In genomic region chr10:61096056-61096455, GRCh38 we compare ENCODE assay signal across 16 cellular contexts.
DNase-seq lines count a peak whose midpoint lies in the region; TF ChIP-seq lines count a peak whose summit lies in the region.
"Had no signal": no experiment of that assay in that cellular context is flagged by ENCODE, and none has a peak within 500 bp of the region (broad histone marks: within the 10 kb centered on the region; RNA-seq: fewer than 3 reads in every experiment).

No MANE protein-coding gene starts in this region.

- H3K27ac ChIP-seq in dorsolateral prefrontal cortex (peak overlapping the region in 58 of 59 donors; percentile 17 to 96 (median 82)), layer of hippocampus (ENCODE audit: low read depth, low read length) (peak overlapping the region; percentile 77), substantia nigra (ENCODE audit: low read depth, low read length, poor library complexity, severe bottlenecking) (peak overlapping the region; percentile 79)
- H3K27ac ChIP-seq: 22Rv1, BLaER1 had no signal

- H3K27me3 ChIP-seq in dorsolateral prefrontal cortex (no peaks in the 10 kb centered on the region), layer of hippocampus (ENCODE audit: control insufficient read depth, insufficient read depth, low read length) (no peaks in the 10 kb centered on the region)
- H3K27me3 ChIP-seq: BLaER1 had no signal

- TF ChIP-seq CTCF in dorsolateral prefrontal cortex (IDR thresholded peaks at IDR 0.05 in 54 of 56, conservative IDR thresholded peaks at IDR 0.05 in 2 of 56; ENCODE audit: low read depth in 1 of 56, partially characterized antibody in 56 of 56): peak in 3 of 56 donors; percentile 8 to 29 (median 15)

- peak; percentile 75 for DNase-seq in Ammon's horn (ENCODE audit: low spot score)
- no peak for DNase-seq in dorsolateral prefrontal cortex
- peak in 1 of 49 donors; percentile 7 for DNase-seq in substantia nigra (lab: John Stamatoyannopoulos, UW)
- DNase-seq in activated CD4-positive, alpha-beta T cell treated with anti-CD3 and anti-CD28 coated beads for 48 hours: no peak
- DNase-seq in activated effector memory CD4-positive, alpha-beta T cell treated with anti-CD3 and anti-CD28 coated beads, Interleukin-2, amount 50 U/mL, for 16 hours: no peak
- DNase-seq in NCI-H146 (lab: John Stamatoyannopoulos, UW): no peak
- no peak for DNase-seq in activated CD4-positive, alpha-beta T cell treated with anti-CD3 and anti-CD28 coated beads for 4 hours
- DNase-seq: Caco-2; CD8-positive, alpha-beta memory T cell; DND-41; GDM1; GOT3; H9 had no signal

- peak overlapping the region in 1 of 59 donors; percentile 9 for H3K4me3 ChIP-seq in dorsolateral prefrontal cortex
- H3K4me3 ChIP-seq: BLaER1 had no signal

- intact Hi-C loops in dorsolateral prefrontal cortex (cut with DNase I): loop anchor here in 1 of 2 donors (5.0 kb wide), 2 partner anchors 74 to 279 kb away; no protein-coding TSS in a partner anchor
